In genomic region chr11:64208796-64209562, GRCh38 we compare ENCODE assay signal across 13 cellular contexts. TPM values are rescaled to one million over a fixed set of nuclear protein-coding genes. Genes with fewer than 3 reads are reported as not detected.
DNase-seq lines count a peak whose midpoint lies in the region; ATAC-seq and TF ChIP-seq lines count a peak whose summit lies in the region.
"Had no signal": no experiment of that assay in that cellular context is flagged by ENCODE, and none has a peak within 500 bp of the region (broad histone marks: within the 10 kb centered on the region; RNA-seq: fewer than 3 reads in every experiment).

No MANE protein-coding gene starts in this region.

- no peak for TF ChIP-seq POLR2A in prostate gland (IDR thresholded peaks at IDR 0.05)

- no peaks in the 10 kb centered on the region for H3K27me3 ChIP-seq in CD4-positive, alpha-beta T cell (ENCODE audit: control insufficient read depth, insufficient read depth, low read length)
- no peaks in the 10 kb centered on the region for H3K27me3 ChIP-seq in prostate gland (replicated peaks; ENCODE audit: insufficient read depth)

- DNase-seq in CD4-positive, alpha-beta T cell, result no peak
- no peak for DNase-seq in coronary artery (ENCODE audit: low spot score)
- DNase-seq in nephron progenitor cell, result no peak
- DNase-seq in middle frontal gyrus (ENCODE audit: extremely low spot score, low spot score), result no peak
- no peak for DNase-seq in NOMO-1 treated with DMSO at 0.1 percent for 48 hours (lab: John Stamatoyannopoulos, UW; ENCODE audit: unreplicated experiment)
- DNase-seq in prostate gland (ENCODE audit: low spot score), result no peak
- no peak for DNase-seq in Kasumi-1 (lab: John Stamatoyannopoulos, UW)
- DNase-seq: amniotic stem cell; DMS 273 treated with DMSO at 0.1 percent for 48 hours; NK-92 treated with Interleukin-12 subunit alpha and Interleukin-12 subunit beta, amount 100 ng/mL, for 24 hours; small intestine had no signal

- peaks cover 71% of the 10 kb centered on the region for H3K36me3 Mint-ChIP-seq in CD4-positive, alpha-beta T cell (ENCODE audit: low read depth)
- H3K36me3 Mint-ChIP-seq in IgD-negative memory B cell, result peaks cover 6% of the 10 kb centered on the region
- H3K36me3 Mint-ChIP-seq in nephron progenitor cell (ENCODE audit: low read depth), result peaks cover 23% of the 10 kb centered on the region

- POLR2A ChIA-PET in CD4-positive, alpha-beta T cell (lab: Charles Lee), result interaction anchor here (0.7 to 7.1 kb wide), 11 partner anchors 16 to 109 kb away, joined by 3 to 116 read pairs (median 64); partner anchors contain the start of genes CATSPERZ, DNAJC4, ESRRA and NUDT22

- H3K4me1 Mint-ChIP-seq in CD4-positive, alpha-beta T cell (ENCODE audit: low read depth), result peaks cover 43% of the 10 kb centered on the region
- H3K4me1 Mint-ChIP-seq in IgD-negative memory B cell (peaks cover 21 to 34% (median 24%) of the 10 kb centered on the region in 3 donors), nephron progenitor cell (peaks cover 35% of the 10 kb centered on the region)

- H3K27ac ChIP-seq in CD4-positive, alpha-beta T cell (ENCODE audit: low read depth, low read length), result peak overlapping the region; percentile 86
- H3K27ac ChIP-seq in coronary artery, result peak overlapping the region in 1 of 2 donors; percentile 88
- peak overlapping the region in 1 of 2 donors; percentile 43 for H3K27ac ChIP-seq in prostate gland
- H3K27ac ChIP-seq: epithelial cell of prostate had no signal

- no peak for ATAC-seq in CD4-positive, alpha-beta T cell (ENCODE audit: poor library complexity)

- no peaks in the 10 kb centered on the region for H3K4me1 ChIP-seq in prostate gland (replicated peaks)

- intact Hi-C loops in CD4-positive, alpha-beta T cell (cut with DNase I, micrococcal nuclease), result loop anchor here (5.0 kb wide), 1 partner anchor 33 kb away; the partner anchor contains the start of gene FKBP2 (in 2 of the 2)
- intact Hi-C loops in prostate gland (cut with DNase I), result loop anchor here (5.0 kb wide), 1 partner anchor 93 kb away; the partner anchor contains the start of gene CATSPERZ

- H3K4me3 ChIP-seq in coronary artery (peak overlapping the region; percentile 66), prostate gland (no peak overlapping the region)

- H3K9me3 Mint-ChIP-seq in CD4-positive, alpha-beta T cell, result no peaks in the 10 kb centered on the region
- H3K9me3 Mint-ChIP-seq in IgD-negative memory B cell (no peaks in the 10 kb centered on the region), nephron progenitor cell (no peaks in the 10 kb centered on the region)

- no peaks in the 10 kb centered on the region for H3K9me3 ChIP-seq in CD4-positive, alpha-beta T cell (ENCODE audit: control insufficient read depth, low read length)
- H3K9me3 ChIP-seq in prostate gland, result no peaks in the 10 kb centered on the region

- H3K27ac Mint-ChIP-seq in CD4-positive, alpha-beta T cell, result peak overlapping the region; percentile 93
- H3K27ac Mint-ChIP-seq in IgD-negative memory B cell, result peak overlapping the region; percentile 10 to 98 (median 79)
- peak overlapping the region; percentile 61 for H3K27ac Mint-ChIP-seq in nephron progenitor cell

- 81% methylated on average over 18 of the region's 18 CpGs for WGBS in prostate gland

- peak overlapping the region; percentile 56 for H3K4me3 Mint-ChIP-seq in CD4-positive, alpha-beta T cell
- peak overlapping the region; percentile 63 to 96 (median 78) for H3K4me3 Mint-ChIP-seq in IgD-negative memory B cell
- no peak overlapping the region for H3K4me3 Mint-ChIP-seq in nephron progenitor cell

- H3K27me3 Mint-ChIP-seq in CD4-positive, alpha-beta T cell, result no peaks in the 10 kb centered on the region
- H3K27me3 Mint-ChIP-seq in IgD-negative memory B cell (no peaks in the 10 kb centered on the region), nephron progenitor cell (ENCODE audit: low read depth, poor library complexity) (no peaks in the 10 kb centered on the region)

- H3K36me3 ChIP-seq in prostate gland, result peaks cover 0 to 5% of the 10 kb centered on the region in 2 donors

- CTCF ChIA-PET in CD4-positive, alpha-beta T cell (lab: Charles Lee), result interaction anchor here (5.4 kb wide), 1 partner anchor 94 kb away, joined by 123 read pairs; the partner anchor contains the start of genes CATSPERZ and ESRRA

- no peak for TF ChIP-seq CTCF in CD4-positive, alpha-beta T cell (IDR thresholded peaks at IDR 0.05)
- TF ChIP-seq CTCF in coronary artery (IDR thresholded peaks at IDR 0.05), result no peak
- TF ChIP-seq CTCF in nephron progenitor cell (IDR thresholded peaks at IDR 0.05), result no peak
- TF ChIP-seq CTCF in prostate gland (IDR thresholded peaks at IDR 0.05), result no peak

RNA-seq across cellular contexts. Expression of gene FERMT3, which starts 2.5 kb away (rescaled TPM):
- total RNA-seq in CD4-positive, alpha-beta T cell, result 10 to 100 TPM; 55.8 to 61.1 TPM
- 149 TPM for polyA plus RNA-seq in IgD-negative memory B cell
- total RNA-seq in prostate gland, result 10 to 100 TPM in 1 of 2 donors, 1 to 10 TPM in 1; 5.3 to 12.8 TPM

RNA-seq across cellular contexts. Expression of gene TRPT1, which starts 17.0 kb away (rescaled TPM):
- total RNA-seq in CD4-positive, alpha-beta T cell, result 10 to 100 TPM; 11.3 to 11.5 TPM
- polyA plus RNA-seq in IgD-negative memory B cell, result 75.0 TPM
- total RNA-seq in prostate gland, result 10 to 100 TPM; 63.6 to 87.7 TPM

RNA-seq across cellular contexts. Expression of gene NUDT22, which starts 17.1 kb away (rescaled TPM):
- total RNA-seq in CD4-positive, alpha-beta T cell, result 10 to 100 TPM; 26.8 to 26.9 TPM
- polyA plus RNA-seq in IgD-negative memory B cell, result 56.6 TPM
- 10 to 100 TPM; 89.5 to 90.8 TPM for total RNA-seq in prostate gland

RNA-seq across cellular contexts. Expression of gene DNAJC4, which starts 21.4 kb away (rescaled TPM):
- total RNA-seq in CD4-positive, alpha-beta T cell, result 10 to 100 TPM; 35.9 to 37.9 TPM
- polyA plus RNA-seq in IgD-negative memory B cell, result 49.3 TPM
- 10 to 100 TPM; 55.8 to 63.8 TPM for total RNA-seq in prostate gland

RNA-seq across cellular contexts. Expression of gene STIP1, which starts 23.0 kb away (rescaled TPM):
- total RNA-seq in CD4-positive, alpha-beta T cell, result 10 to 100 TPM; 29.0 to 37.5 TPM
- polyA plus RNA-seq in IgD-negative memory B cell, result 102 TPM
- 100 to 1,000 TPM; 104 to 139 TPM for total RNA-seq in prostate gland

Comparison
In these comparisons a context has a peak if more than half of its experiments do, and no peak if none do; other contexts are left out.
1. RNA of gene FERMT3, which starts 2.5 kb away (total RNA-seq): 55.8 to 61.1 TPM in CD4-positive, alpha-beta T cell; 5.3 to 12.8 TPM in prostate gland; every median in the first group is over 4 times any median in the second.
2. RNA of gene TRPT1, which starts 17.0 kb away (total RNA-seq): 63.6 to 87.7 TPM in prostate gland; 11.3 to 11.5 TPM in CD4-positive, alpha-beta T cell; every median in the first group is over 4 times any median in the second.
3. Peak in every context shown above with its lines, with median percentiles within 50 percentile points of each other: H3K27ac Mint-ChIP-seq.